In the genomic region with DNA sequence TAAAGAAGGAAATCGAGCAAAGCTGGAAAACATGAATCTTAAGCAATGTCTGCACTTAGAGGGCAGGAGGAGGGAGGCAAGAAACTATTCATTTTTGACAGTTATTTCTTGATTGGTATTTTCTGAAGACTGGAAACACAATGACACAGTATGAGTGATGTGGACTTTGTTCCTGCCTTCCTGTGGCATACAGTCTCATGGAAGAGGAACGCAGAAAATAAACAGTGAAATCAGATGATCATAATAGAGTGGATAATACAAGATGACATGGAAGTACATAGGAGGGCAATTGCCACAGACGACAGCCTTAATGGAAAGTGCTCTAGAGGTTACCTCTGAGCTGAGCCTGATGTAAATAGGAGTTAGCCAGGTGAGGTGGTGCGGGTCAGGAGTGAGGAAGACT, we compare ENCODE assay signal across 1 cellular context.
TF ChIP-seq lines count a peak whose summit lies in the region.

No MANE protein-coding gene starts in this region.

TF ChIP-seq in HepG2, 621 proteins besides CTCF, POLR2A, EP300 and RAD21 (continued from another document and continues in another):
- TF ChIP-seq ZNF570 (CRISPR knock-in tag; IDR thresholded peaks at IDR 0.05; ENCODE audit: borderline replicate concordance) (no peak), NR2C2 (CRISPR knock-in tag; IDR thresholded peaks at IDR 0.05; ENCODE audit: borderline replicate concordance) (no peak), ZNF451 (CRISPR knock-in tag; IDR thresholded peaks at IDR 0.05) (no peak), ISX (CRISPR knock-in tag; conservative IDR thresholded peaks at IDR 0.05) (no peak), ZFYVE20 (CRISPR knock-in tag; IDR thresholded peaks at IDR 0.05; ENCODE audit: borderline replicate concordance, low read depth) (no peak), JARID2 (CRISPR knock-in tag; IDR thresholded peaks at IDR 0.05; ENCODE audit: insufficient replicate concordance) (no peak), SNRNP70 (IDR thresholded peaks at IDR 0.05; ENCODE audit: low read depth, low read length) (no peak), KDM5A (IDR thresholded peaks at IDR 0.05; ENCODE audit: borderline replicate concordance, low read length) (no peak), SRSF4 (IDR thresholded peaks at IDR 0.05; ENCODE audit: low read depth, low read length, poor library complexity, severe bottlenecking) (no peak), RORA (CRISPR knock-in tag; IDR thresholded peaks at IDR 0.05) (no peak), CHD4 (IDR thresholded peaks at IDR 0.05; ENCODE audit: borderline replicate concordance, low read length) (no peak), NR3C1 (CRISPR knock-in tag; IDR thresholded peaks at IDR 0.05) (no peak), PRMT3 (CRISPR knock-in tag; IDR thresholded peaks at IDR 0.05; ENCODE audit: borderline replicate concordance, low read depth) (no peak), ZBTB20 (CRISPR knock-in tag; IDR thresholded peaks at IDR 0.05; ENCODE audit: borderline replicate concordance, low read depth) (no peak), MBNL3 (CRISPR knock-in tag; conservative IDR thresholded peaks at IDR 0.05) (no peak), ZNF44 (CRISPR knock-in tag; IDR thresholded peaks at IDR 0.05) (no peak), TOPORS (CRISPR knock-in tag; IDR thresholded peaks at IDR 0.05) (no peak), ZNF441 (CRISPR knock-in tag; IDR thresholded peaks at IDR 0.05; ENCODE audit: borderline replicate concordance) (no peak), ZNF460 (CRISPR knock-in tag; IDR thresholded peaks at IDR 0.05; ENCODE audit: borderline replicate concordance) (no peak), ZNF549 (CRISPR knock-in tag; IDR thresholded peaks at IDR 0.05) (no peak), HDAC1 (CRISPR knock-in tag; IDR thresholded peaks at IDR 0.05) (0 out of 2 replicates have a peak, but pooled peaks have one; percentile 15), RBAK (CRISPR knock-in tag; IDR thresholded peaks at IDR 0.05) (no peak), ZBTB21 (CRISPR knock-in tag; IDR thresholded peaks at IDR 0.05) (no peak; the same call in 1 of the 2 replicates), MYC (CRISPR knock-in tag; IDR thresholded peaks at IDR 0.05; ENCODE audit: borderline replicate concordance) (no peak), ZSCAN29 (CRISPR knock-in tag; conservative IDR thresholded peaks at IDR 0.05) (no peak), ZNF329 (CRISPR knock-in tag; IDR thresholded peaks at IDR 0.05; ENCODE audit: low read depth) (no peak), ZNF563 (CRISPR knock-in tag; IDR thresholded peaks at IDR 0.05) (no peak)
- TF ChIP-seq, protein P1, sequence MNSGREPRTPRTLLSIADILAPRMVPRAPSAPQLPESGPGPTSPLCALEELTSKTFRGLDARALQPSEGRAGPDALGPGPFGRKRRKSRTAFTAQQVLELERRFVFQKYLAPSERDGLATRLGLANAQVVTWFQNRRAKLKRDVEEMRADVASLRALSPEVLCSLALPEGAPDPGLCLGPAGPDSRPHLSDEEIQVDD (CRISPR knock-in tag; IDR thresholded peaks at IDR 0.05; ENCODE audit: borderline replicate concordance) = no peak
- TF ChIP-seq, protein P2, sequence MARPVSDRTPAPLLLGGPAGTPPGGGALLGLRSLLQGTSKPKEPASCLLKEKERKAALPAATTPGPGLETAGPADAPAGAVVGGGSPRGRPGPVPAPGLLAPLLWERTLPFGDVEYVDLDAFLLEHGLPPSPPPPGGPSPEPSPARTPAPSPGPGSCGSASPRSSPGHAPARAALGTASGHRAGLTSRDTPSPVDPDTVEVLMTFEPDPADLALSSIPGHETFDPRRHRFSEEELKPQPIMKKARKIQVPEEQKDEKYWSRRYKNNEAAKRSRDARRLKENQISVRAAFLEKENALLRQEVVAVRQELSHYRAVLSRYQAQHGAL (CRISPR knock-in tag; IDR thresholded peaks at IDR 0.05; ENCODE audit: not compliant biosample characterization) = no peak
- TF ChIP-seq, protein P3, sequence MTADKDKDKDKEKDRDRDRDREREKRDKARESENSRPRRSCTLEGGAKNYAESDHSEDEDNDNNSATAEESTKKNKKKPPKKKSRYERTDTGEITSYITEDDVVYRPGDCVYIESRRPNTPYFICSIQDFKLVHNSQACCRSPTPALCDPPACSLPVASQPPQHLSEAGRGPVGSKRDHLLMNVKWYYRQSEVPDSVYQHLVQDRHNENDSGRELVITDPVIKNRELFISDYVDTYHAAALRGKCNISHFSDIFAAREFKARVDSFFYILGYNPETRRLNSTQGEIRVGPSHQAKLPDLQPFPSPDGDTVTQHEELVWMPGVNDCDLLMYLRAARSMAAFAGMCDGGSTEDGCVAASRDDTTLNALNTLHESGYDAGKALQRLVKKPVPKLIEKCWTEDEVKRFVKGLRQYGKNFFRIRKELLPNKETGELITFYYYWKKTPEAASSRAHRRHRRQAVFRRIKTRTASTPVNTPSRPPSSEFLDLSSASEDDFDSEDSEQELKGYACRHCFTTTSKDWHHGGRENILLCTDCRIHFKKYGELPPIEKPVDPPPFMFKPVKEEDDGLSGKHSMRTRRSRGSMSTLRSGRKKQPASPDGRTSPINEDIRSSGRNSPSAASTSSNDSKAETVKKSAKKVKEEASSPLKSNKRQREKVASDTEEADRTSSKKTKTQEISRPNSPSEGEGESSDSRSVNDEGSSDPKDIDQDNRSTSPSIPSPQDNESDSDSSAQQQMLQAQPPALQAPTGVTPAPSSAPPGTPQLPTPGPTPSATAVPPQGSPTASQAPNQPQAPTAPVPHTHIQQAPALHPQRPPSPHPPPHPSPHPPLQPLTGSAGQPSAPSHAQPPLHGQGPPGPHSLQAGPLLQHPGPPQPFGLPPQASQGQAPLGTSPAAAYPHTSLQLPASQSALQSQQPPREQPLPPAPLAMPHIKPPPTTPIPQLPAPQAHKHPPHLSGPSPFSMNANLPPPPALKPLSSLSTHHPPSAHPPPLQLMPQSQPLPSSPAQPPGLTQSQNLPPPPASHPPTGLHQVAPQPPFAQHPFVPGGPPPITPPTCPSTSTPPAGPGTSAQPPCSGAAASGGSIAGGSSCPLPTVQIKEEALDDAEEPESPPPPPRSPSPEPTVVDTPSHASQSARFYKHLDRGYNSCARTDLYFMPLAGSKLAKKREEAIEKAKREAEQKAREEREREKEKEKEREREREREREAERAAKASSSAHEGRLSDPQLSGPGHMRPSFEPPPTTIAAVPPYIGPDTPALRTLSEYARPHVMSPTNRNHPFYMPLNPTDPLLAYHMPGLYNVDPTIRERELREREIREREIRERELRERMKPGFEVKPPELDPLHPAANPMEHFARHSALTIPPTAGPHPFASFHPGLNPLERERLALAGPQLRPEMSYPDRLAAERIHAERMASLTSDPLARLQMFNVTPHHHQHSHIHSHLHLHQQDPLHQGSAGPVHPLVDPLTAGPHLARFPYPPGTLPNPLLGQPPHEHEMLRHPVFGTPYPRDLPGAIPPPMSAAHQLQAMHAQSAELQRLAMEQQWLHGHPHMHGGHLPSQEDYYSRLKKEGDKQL (CRISPR knock-in tag; IDR thresholded peaks at IDR 0.05; ENCODE audit: low read depth) = no peak
- TF ChIP-seq, protein P4, sequence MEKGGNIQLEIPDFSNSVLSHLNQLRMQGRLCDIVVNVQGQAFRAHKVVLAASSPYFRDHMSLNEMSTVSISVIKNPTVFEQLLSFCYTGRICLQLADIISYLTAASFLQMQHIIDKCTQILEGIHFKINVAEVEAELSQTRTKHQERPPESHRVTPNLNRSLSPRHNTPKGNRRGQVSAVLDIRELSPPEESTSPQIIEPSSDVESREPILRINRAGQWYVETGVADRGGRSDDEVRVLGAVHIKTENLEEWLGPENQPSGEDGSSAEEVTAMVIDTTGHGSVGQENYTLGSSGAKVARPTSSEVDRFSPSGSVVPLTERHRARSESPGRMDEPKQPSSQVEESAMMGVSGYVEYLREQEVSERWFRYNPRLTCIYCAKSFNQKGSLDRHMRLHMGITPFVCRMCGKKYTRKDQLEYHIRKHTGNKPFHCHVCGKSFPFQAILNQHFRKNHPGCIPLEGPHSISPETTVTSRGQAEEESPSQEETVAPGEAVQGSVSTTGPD (CRISPR knock-in tag; IDR thresholded peaks at IDR 0.05) = no peak
- TF ChIP-seq, protein P5, sequence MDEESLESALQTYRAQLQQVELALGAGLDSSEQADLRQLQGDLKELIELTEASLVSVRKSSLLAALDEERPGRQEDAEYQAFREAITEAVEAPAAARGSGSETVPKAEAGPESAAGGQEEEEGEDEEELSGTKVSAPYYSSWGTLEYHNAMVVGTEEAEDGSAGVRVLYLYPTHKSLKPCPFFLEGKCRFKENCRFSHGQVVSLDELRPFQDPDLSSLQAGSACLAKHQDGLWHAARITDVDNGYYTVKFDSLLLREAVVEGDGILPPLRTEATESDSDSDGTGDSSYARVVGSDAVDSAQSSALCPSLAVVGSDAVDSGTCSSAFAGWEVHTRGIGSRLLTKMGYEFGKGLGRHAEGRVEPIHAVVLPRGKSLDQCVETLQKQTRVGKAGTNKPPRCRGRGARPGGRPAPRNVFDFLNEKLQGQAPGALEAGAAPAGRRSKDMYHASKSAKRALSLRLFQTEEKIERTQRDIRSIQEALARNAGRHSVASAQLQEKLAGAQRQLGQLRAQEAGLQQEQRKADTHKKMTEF (CRISPR knock-in tag; IDR thresholded peaks at IDR 0.05) = peak; percentile 67
- TF ChIP-seq, protein P6, sequence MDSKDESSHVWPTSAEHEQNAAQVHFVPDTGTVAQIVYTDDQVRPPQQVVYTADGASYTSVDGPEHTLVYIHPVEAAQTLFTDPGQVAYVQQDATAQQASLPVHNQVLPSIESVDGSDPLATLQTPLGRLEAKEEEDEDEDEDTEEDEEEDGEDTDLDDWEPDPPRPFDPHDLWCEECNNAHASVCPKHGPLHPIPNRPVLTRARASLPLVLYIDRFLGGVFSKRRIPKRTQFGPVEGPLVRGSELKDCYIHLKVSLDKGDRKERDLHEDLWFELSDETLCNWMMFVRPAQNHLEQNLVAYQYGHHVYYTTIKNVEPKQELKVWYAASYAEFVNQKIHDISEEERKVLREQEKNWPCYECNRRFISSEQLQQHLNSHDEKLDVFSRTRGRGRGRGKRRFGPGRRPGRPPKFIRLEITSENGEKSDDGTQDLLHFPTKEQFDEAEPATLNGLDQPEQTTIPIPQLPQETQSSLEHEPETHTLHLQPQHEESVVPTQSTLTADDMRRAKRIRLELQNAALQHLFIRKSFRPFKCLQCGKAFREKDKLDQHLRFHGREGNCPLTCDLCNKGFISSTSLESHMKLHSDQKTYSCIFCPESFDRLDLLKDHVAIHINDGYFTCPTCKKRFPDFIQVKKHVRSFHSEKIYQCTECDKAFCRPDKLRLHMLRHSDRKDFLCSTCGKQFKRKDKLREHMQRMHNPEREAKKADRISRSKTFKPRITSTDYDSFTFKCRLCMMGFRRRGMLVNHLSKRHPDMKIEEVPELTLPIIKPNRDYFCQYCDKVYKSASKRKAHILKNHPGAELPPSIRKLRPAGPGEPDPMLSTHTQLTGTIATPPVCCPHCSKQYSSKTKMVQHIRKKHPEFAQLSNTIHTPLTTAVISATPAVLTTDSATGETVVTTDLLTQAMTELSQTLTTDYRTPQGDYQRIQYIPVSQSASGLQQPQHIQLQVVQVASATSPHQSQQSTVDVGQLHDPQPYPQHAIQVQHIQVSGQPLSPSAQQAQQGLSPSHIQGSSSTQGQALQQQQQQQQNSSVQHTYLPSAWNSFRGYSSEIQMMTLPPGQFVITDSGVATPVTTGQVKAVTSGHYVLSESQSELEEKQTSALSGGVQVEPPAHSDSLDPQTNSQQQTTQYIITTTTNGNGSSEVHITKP (CRISPR knock-in tag; IDR thresholded peaks at IDR 0.05; ENCODE audit: low read depth) = peak; percentile 28; the same call in 1 of the 2 replicates
- TF ChIP-seq, protein P7, sequence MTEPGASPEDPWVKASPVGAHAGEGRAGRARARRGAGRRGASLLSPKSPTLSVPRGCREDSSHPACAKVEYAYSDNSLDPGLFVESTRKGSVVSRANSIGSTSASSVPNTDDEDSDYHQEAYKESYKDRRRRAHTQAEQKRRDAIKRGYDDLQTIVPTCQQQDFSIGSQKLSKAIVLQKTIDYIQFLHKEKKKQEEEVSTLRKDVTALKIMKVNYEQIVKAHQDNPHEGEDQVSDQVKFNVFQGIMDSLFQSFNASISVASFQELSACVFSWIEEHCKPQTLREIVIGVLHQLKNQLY (CRISPR knock-in tag; IDR thresholded peaks at IDR 0.05) = no peak
- TF ChIP-seq, protein P8, sequence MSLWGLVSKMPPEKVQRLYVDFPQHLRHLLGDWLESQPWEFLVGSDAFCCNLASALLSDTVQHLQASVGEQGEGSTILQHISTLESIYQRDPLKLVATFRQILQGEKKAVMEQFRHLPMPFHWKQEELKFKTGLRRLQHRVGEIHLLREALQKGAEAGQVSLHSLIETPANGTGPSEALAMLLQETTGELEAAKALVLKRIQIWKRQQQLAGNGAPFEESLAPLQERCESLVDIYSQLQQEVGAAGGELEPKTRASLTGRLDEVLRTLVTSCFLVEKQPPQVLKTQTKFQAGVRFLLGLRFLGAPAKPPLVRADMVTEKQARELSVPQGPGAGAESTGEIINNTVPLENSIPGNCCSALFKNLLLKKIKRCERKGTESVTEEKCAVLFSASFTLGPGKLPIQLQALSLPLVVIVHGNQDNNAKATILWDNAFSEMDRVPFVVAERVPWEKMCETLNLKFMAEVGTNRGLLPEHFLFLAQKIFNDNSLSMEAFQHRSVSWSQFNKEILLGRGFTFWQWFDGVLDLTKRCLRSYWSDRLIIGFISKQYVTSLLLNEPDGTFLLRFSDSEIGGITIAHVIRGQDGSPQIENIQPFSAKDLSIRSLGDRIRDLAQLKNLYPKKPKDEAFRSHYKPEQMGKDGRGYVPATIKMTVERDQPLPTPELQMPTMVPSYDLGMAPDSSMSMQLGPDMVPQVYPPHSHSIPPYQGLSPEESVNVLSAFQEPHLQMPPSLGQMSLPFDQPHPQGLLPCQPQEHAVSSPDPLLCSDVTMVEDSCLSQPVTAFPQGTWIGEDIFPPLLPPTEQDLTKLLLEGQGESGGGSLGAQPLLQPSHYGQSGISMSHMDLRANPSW (CRISPR knock-in tag; IDR thresholded peaks at IDR 0.05; ENCODE audit: borderline replicate concordance) = no peak
- TF ChIP-seq, protein P9, sequence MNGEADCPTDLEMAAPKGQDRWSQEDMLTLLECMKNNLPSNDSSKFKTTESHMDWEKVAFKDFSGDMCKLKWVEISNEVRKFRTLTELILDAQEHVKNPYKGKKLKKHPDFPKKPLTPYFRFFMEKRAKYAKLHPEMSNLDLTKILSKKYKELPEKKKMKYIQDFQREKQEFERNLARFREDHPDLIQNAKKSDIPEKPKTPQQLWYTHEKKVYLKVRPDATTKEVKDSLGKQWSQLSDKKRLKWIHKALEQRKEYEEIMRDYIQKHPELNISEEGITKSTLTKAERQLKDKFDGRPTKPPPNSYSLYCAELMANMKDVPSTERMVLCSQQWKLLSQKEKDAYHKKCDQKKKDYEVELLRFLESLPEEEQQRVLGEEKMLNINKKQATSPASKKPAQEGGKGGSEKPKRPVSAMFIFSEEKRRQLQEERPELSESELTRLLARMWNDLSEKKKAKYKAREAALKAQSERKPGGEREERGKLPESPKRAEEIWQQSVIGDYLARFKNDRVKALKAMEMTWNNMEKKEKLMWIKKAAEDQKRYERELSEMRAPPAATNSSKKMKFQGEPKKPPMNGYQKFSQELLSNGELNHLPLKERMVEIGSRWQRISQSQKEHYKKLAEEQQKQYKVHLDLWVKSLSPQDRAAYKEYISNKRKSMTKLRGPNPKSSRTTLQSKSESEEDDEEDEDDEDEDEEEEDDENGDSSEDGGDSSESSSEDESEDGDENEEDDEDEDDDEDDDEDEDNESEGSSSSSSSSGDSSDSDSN (CRISPR knock-in tag; IDR thresholded peaks at IDR 0.05) = no peak
- TF ChIP-seq, protein P10, sequence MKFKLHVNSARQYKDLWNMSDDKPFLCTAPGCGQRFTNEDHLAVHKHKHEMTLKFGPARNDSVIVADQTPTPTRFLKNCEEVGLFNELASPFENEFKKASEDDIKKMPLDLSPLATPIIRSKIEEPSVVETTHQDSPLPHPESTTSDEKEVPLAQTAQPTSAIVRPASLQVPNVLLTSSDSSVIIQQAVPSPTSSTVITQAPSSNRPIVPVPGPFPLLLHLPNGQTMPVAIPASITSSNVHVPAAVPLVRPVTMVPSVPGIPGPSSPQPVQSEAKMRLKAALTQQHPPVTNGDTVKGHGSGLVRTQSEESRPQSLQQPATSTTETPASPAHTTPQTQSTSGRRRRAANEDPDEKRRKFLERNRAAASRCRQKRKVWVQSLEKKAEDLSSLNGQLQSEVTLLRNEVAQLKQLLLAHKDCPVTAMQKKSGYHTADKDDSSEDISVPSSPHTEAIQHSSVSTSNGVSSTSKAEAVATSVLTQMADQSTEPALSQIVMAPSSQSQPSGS (CRISPR knock-in tag; IDR thresholded peaks at IDR 0.05) = peak; percentile 80; the same call in 1 of the 2 replicates
